18 cellular contexts compared by ENCODE assay signal in the genomic region with DNA sequence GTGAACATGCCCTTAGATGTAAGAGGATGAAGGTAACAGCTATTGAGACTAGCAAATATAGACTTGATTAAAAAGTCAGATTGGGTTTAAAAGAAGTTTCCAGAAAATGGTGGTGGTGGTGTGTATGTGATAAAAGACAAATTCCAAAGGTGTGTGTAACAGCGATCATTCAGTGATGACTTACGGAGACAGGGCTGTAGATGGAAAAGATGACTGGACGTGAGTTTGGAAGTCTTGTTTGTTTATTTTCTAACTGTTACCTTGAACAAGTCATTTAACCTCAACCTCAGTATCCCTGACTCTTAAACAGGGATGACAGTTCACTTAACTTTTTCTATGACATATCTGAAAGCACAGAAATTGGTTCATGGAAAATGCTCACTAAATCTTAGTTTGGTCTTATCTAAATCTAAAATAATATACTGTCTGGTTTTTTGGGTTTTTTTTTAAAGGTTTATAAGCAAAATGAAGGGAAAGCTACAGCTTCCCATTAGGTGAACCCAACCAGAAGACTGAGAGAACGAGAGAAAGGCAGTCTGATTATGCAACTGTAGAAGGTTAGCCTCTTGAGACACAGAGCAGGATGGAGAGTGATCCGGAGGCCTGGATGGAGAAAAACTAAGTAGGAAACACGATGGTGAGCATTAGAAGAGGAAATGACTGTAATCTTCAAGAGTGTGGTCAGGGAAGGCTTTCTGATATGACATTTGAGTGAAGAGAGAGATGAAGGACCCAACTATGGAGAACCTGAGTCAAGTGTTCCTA.
DNase-seq lines count a peak whose midpoint lies in the region; ATAC-seq and TF ChIP-seq lines count a peak whose summit lies in the region.
"Had no signal": no experiment of that assay in that cellular context is flagged by ENCODE, and none has a peak within 500 bp of the region (broad histone marks: within the 10 kb centered on the region; RNA-seq: fewer than 3 reads in every experiment).

No MANE protein-coding gene starts in this region.

- no peak for TF ChIP-seq POLR2A in vagina (IDR thresholded peaks at IDR 0.05)

- DNase-seq in EL (peak; percentile 59), OCI-M1 (lab: John Stamatoyannopoulos, UW) (peak; percentile 66), choroid plexus epithelial cell (ENCODE audit: low read depth) (peak; percentile 62), germinal center (ENCODE audit: low spot score) (no peak), inferior parietal cortex (ENCODE audit: extremely low spot score) (no peak), vagina (ENCODE audit: extremely low spot score in 2 of 2) (no peak)
- DNase-seq: activated CD4-positive, CD25-positive, alpha-beta regulatory T cell treated with anti-CD3 and anti-CD28 coated beads, Interleukin-2, amount 50 U/mL, for 72 hours; activated naive CD4-positive, alpha-beta T cell treated with anti-CD3 and anti-CD28 coated beads for 36 hours; kidney; MG63; mucosa of descending colon; NCI-H2081 treated with DMSO at 0.1 percent for 48 hours; NCI-H524 treated with DMSO at 0.1 percent for 48 hours; Peyer's patch had no signal

- no peak overlapping the region for H3K4me3 ChIP-seq in ACC112 (ENCODE audit: low read depth, low read length)
- no peak overlapping the region for H3K4me3 ChIP-seq in choroid plexus epithelial cell (ENCODE audit: low read depth, low read length)
- no peak overlapping the region for H3K4me3 ChIP-seq in vagina
- H3K4me3 ChIP-seq: HAP-1, MG63, mucosa of descending colon, Peyer's patch had no signal

- H3K79me2 ChIP-seq in ACC112 (ENCODE audit: control insufficient read depth, insufficient read depth, low read length, unreplicated experiment) = peaks cover 13% of the 10 kb centered on the region

- H3K27ac ChIP-seq in ACC112 (ENCODE audit: low read depth, low read length) = peak overlapping the region; percentile 52
- H3K27ac ChIP-seq in vagina = no peak overlapping the region
- H3K27ac ChIP-seq: Peyer's patch had no signal

- no peak for ATAC-seq in GM21825 (IDR thresholded peaks at IDR 0.05; ENCODE audit: unreplicated experiment)
- ATAC-seq: esophagus mucosa, mucosa of descending colon had no signal

- TF ChIP-seq CTCF in choroid plexus epithelial cell (conservative IDR thresholded peaks at IDR 0.05; ENCODE audit: low read depth, low read length) = no peak
- TF ChIP-seq CTCF in vagina (IDR thresholded peaks at IDR 0.05) = no peak

- intact Hi-C loops in vagina (cut with DNase I) = no loop called here

- no peak overlapping the region for H2AFZ ChIP-seq in ACC112 (ENCODE audit: low read length, unreplicated experiment)

- no peaks in the 10 kb centered on the region for H3K27me3 ChIP-seq in ACC112 (ENCODE audit: insufficient read depth, low read length)
- no peaks in the 10 kb centered on the region for H3K27me3 ChIP-seq in vagina
- H3K27me3 ChIP-seq: MG63, Peyer's patch had no signal

- no peaks in the 10 kb centered on the region for H3K9me3 ChIP-seq in vagina
- H3K9me3 ChIP-seq: HAP-1, MG63, mucosa of descending colon, Peyer's patch had no signal

- H3K4me1 ChIP-seq in ACC112 (ENCODE audit: control insufficient read depth, insufficient read depth, low read length, unreplicated experiment) = peaks cover 31% of the 10 kb centered on the region
- H3K4me1 ChIP-seq in vagina = no peaks in the 10 kb centered on the region
- H3K4me1 ChIP-seq: Peyer's patch had no signal

- 0 out of 2 replicates have a peak, but pooled peaks cover 4% of the 10 kb centered on the region for H3K36me3 ChIP-seq in ACC112 (ENCODE audit: insufficient read depth, low read length)
- no peaks in the 10 kb centered on the region for H3K36me3 ChIP-seq in vagina
- H3K36me3 ChIP-seq: HAP-1, MG63, Peyer's patch had no signal

Comparison
In these comparisons a context has a peak if more than half of its experiments do, and no peak if none do; other contexts are left out.
1. DNase-seq: peak in EL (single experiment), OCI-M1 (single experiment) and choroid plexus epithelial cell (single experiment); none in germinal center (single experiment), inferior parietal cortex (single experiment) and vagina (0 of 2).